In genomic region chr6:159169193-159169555, GRCh38 we compare ENCODE assay signal across 8 cellular contexts. TPM values are rescaled to one million over a fixed set of nuclear protein-coding genes. Genes with fewer than 3 reads are reported as not detected.
DNase-seq lines count a peak whose midpoint lies in the region; ATAC-seq, FAIRE-seq and TF ChIP-seq lines count a peak whose summit lies in the region.

Gene FNDC1 (plus strand): TSS chr6:159169400. CDS start chr6:159169597, 197 bp downstream.

- no peaks in the 10 kb centered on the region for H3K9me3 Mint-ChIP-seq in activated CD8-positive, alpha-beta T cell treated with anti-CD3 and anti-CD28 coated beads, Interleukin-2, amount 10 ng/mL, durations not matched to agents 7 days and 5 days (ENCODE audit: insufficient read depth)

- H3K27ac ChIP-seq in HL-60 (replicated peaks) (no peak within 1 kb of the TSS), foreskin keratinocyte (no peak within 1 kb of the TSS)

- H3K27me3 ChIP-seq in HL-60 (ENCODE audit: insufficient read depth, poor library complexity, severe bottlenecking) (peaks cover 84% of the 10 kb centered on the region), foreskin keratinocyte (peaks cover 88% of the 10 kb centered on the region)

- TF ChIP-seq CTCF in HL-60 (IDR thresholded peaks at IDR 0.05; ENCODE audit: insufficient read depth, low read length) = no peak
- peak; percentile 49 for TF ChIP-seq CTCF in foreskin keratinocyte (conservative IDR thresholded peaks at IDR 0.05)

- no peak for FAIRE-seq in H54 (lab: Jason Lieb, UNC)

- intact Hi-C loops in posterior vena cava (cut with DNase I) = no loop called here

- POLR2A ChIA-PET in activated CD8-positive, alpha-beta T cell treated with anti-CD3 and anti-CD28 coated beads, Interleukin-2, amount 10 ng/mL, durations not matched to agents 7 days and 5 days (lab: Charles Lee) = no interaction called here

- no peaks in the 10 kb centered on the region for H3K4me1 ChIP-seq in foreskin keratinocyte

- H3K27me3 Mint-ChIP-seq in activated CD8-positive, alpha-beta T cell treated with anti-CD3 and anti-CD28 coated beads, Interleukin-2, amount 10 ng/mL, durations not matched to agents 7 days and 5 days (ENCODE audit: low read depth) = peaks cover 77% of the 10 kb centered on the region

- peak within 1 kb of the TSS; percentile 15 for H3K4me3 ChIP-seq in HL-60 (replicated peaks; ENCODE audit: insufficient read depth, low read length)

- peak within 1 kb of the TSS; percentile 53 for H3K4me3 Mint-ChIP-seq in activated CD8-positive, alpha-beta T cell treated with anti-CD3 and anti-CD28 coated beads, Interleukin-2, amount 10 ng/mL, durations not matched to agents 7 days and 5 days

- CTCF ChIA-PET in activated CD8-positive, alpha-beta T cell treated with anti-CD3 and anti-CD28 coated beads, Interleukin-2, amount 10 ng/mL, durations not matched to agents 7 days and 5 days (lab: Charles Lee) = interaction anchor here (0.6 to 1.3 kb wide), 3 partner anchors 9 to 293 kb away, joined by 3 to 4 read pairs (median 4); no protein-coding TSS in a partner anchor

- DNase-seq in NCI-H1092 treated with DMSO at 0.1 percent for 48 hours (lab: John Stamatoyannopoulos, UW) (peak; percentile 17), NCI-H1092 (lab: John Stamatoyannopoulos, UW) (no peak), HL-60 (ENCODE audit: low read depth in 1 of 2, low spot score in 1 of 2) (no peak), foreskin keratinocyte (no peak), posterior vena cava (ENCODE audit: low spot score) (peak; percentile 84), putamen (ENCODE audit: low spot score) (no peak), H54 (ENCODE audit: insufficient read length, low spot score) (no peak)
- DNase-seq in activated CD8-positive, alpha-beta T cell treated with anti-CD3 and anti-CD28 coated beads, Interleukin-2, amount 10 ng/mL, durations not matched to agents 7 days and 5 days = peak; percentile 64

- peak; percentile 93 for ATAC-seq in activated CD8-positive, alpha-beta T cell treated with anti-CD3 and anti-CD28 coated beads, Interleukin-2, amount 10 ng/mL, durations not matched to agents 7 days and 5 days
- ATAC-seq in foreskin keratinocyte = peak; percentile 63

- H3K36me3 Mint-ChIP-seq in activated CD8-positive, alpha-beta T cell treated with anti-CD3 and anti-CD28 coated beads, Interleukin-2, amount 10 ng/mL, durations not matched to agents 7 days and 5 days (ENCODE audit: low read depth) = no peaks in the 10 kb centered on the region

- TF ChIP-seq POLR2A in H54 (IDR thresholded peaks at IDR 0.05; ENCODE audit: low read depth, low read length) = no peak

- H3K27ac Mint-ChIP-seq in activated CD8-positive, alpha-beta T cell treated with anti-CD3 and anti-CD28 coated beads, Interleukin-2, amount 10 ng/mL, durations not matched to agents 7 days and 5 days = no peak within 1 kb of the TSS

- H3K4me1 Mint-ChIP-seq in activated CD8-positive, alpha-beta T cell treated with anti-CD3 and anti-CD28 coated beads, Interleukin-2, amount 10 ng/mL, durations not matched to agents 7 days and 5 days (ENCODE audit: low read depth) = peaks cover 13% of the 10 kb centered on the region

RNA-seq across cellular contexts. Expression of gene FNDC1, which starts in this region (rescaled TPM):
- not detected for total RNA-seq in activated CD8-positive, alpha-beta T cell treated with anti-CD3 and anti-CD28 coated beads, Interleukin-2, amount 10 ng/mL, durations not matched to agents 7 days and 5 days
- total RNA-seq in foreskin keratinocyte (0.03 and 0.04 TPM in 2 replicates), posterior vena cava (1 to 10 TPM; 2.8 to 5.1 TPM)
- 0.01 and 0.02 TPM in 2 replicates for polyA plus RNA-seq in foreskin keratinocyte

Comparison
In these comparisons a context has a peak if more than half of its experiments do, and no peak if none do; other contexts are left out.
1. DNase-seq: peak in NCI-H1092 treated with DMSO at 0.1 percent for 48 hours (single experiment) and posterior vena cava (single experiment); none in NCI-H1092 (single experiment), HL-60 (0 of 2), foreskin keratinocyte (0 of 2), putamen (single experiment) and H54 (single experiment).
2. Peak in DNase-seq and ATAC-seq in activated CD8-positive, alpha-beta T cell treated with anti-CD3 and anti-CD28 coated beads, Interleukin-2, amount 10 ng/mL, durations not matched to agents 7 days and 5 days; RNA of the gene not detected or under 1 TPM.
3. Peak in ATAC-seq in foreskin keratinocyte; RNA of the gene not detected or under 1 TPM.